Comparison of ENCODE assay signal across 20 cellular contexts in the genomic region with DNA sequence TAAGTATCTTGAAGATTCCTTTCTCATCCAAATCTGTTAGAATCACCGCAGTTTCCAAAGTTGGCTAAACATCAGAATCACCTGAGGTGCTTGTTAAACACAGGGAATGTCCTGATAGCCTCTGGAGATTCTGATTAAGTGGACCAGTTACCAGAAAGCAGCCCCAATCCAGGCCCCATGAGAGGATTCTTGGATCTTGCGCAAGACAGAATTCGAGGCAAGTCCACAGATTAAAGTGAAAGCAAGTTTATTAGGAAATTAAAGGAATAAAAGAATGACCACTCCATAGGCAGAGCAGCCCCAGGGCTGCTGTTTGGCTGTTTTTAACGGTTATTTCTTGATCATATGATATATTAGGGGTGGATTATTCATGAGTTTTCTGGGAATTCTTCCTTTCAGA.
DNase-seq lines count a peak whose midpoint lies in the region; ATAC-seq, FAIRE-seq and TF ChIP-seq lines count a peak whose summit lies in the region.
"Had no signal": no experiment of that assay in that cellular context is flagged by ENCODE, and none has a peak within 500 bp of the region (broad histone marks: within the 10 kb centered on the region; RNA-seq: fewer than 3 reads in every experiment).

No MANE protein-coding gene starts in this region.

- H3K4me1 ChIP-seq in hepatocyte (ENCODE audit: insufficient read depth), result no peaks in the 10 kb centered on the region
- no peaks in the 10 kb centered on the region for H3K4me1 ChIP-seq in small intestine (ENCODE audit: control insufficient read depth in 2 of 2, insufficient read depth in 1 of 2, low read depth in 1 of 2, low read length in 1 of 2)
- H3K4me1 ChIP-seq: Caco-2, foreskin keratinocyte had no signal

- H3K4me3 ChIP-seq in cardiac fibroblast (replicated peaks in 1 of 2; ENCODE audit: low read depth in 2 of 2, low read length in 2 of 2) (no peak overlapping the region), hepatocyte (no peak overlapping the region), small intestine (ENCODE audit: low read depth in 1 of 2, low read length in 2 of 2) (no peak overlapping the region)

- DNase-seq in GM03348 (ENCODE audit: low spot score) (peak; percentile 21), cardiac fibroblast (ENCODE audit: low read depth in 2 of 2) (peak; percentile 50 to 67), hepatocyte (ENCODE audit: low spot score) (no peak), small intestine (peak; percentile 16), iPS-NIHi11 (ENCODE audit: low spot score) (no peak), NCI-H345 treated with DMSO at 0.1 percent for 48 hours (lab: John Stamatoyannopoulos, UW; ENCODE audit: unreplicated experiment) (no peak)
- DNase-seq: activated CD4-positive, CD25-positive, alpha-beta regulatory T cell treated with anti-CD3 and anti-CD28 coated beads, Interleukin-2, amount 50 U/mL, for 72 hours; activated T-cell treated with anti-CD3 and anti-CD28 coated beads, Interleukin-2, amount 50 U/mL, for 1 hour; amygdala; Caco-2; dermis blood vessel endothelial cell; foreskin keratinocyte; NCI-H2029; stimulated activated CD4-positive, alpha-beta T cell treated with anti-CD3 and anti-CD28 coated beads, Interleukin-2, amount 100 ng/mL, for 48 hours; T-helper 2 cell had no signal

- H3K4me2 ChIP-seq in hepatocyte, result peak overlapping the region; percentile 25

- no peak overlapping the region for H2AFZ ChIP-seq in hepatocyte

- peaks cover 10% of the 10 kb centered on the region for H3K79me2 ChIP-seq in hepatocyte

- H3K36me3 ChIP-seq in hepatocyte (replicated peaks; ENCODE audit: insufficient read depth, low read depth) (no peaks in the 10 kb centered on the region), small intestine (ENCODE audit: control insufficient read depth in 2 of 2, insufficient read depth in 2 of 2, low read length in 2 of 2) (no peaks in the 10 kb centered on the region)

- no peaks in the 10 kb centered on the region for H3K9me3 ChIP-seq in hepatocyte (ENCODE audit: low read depth)
- no peaks in the 10 kb centered on the region for H3K9me3 ChIP-seq in small intestine (ENCODE audit: control insufficient read depth, low read depth)

- H4K20me1 ChIP-seq in hepatocyte (ENCODE audit: insufficient read depth, poor library complexity, severe bottlenecking), result no peaks in the 10 kb centered on the region

- H3K9me2 ChIP-seq in hepatocyte (replicated peaks; ENCODE audit: insufficient read depth), result no peaks in the 10 kb centered on the region

- H3K27ac ChIP-seq in hepatocyte (no peak overlapping the region), small intestine (ENCODE audit: low read depth in 1 of 2, low read length in 1 of 2) (no peak overlapping the region)
- H3K27ac ChIP-seq: foreskin keratinocyte, RWPE1 had no signal

- FAIRE-seq in small intestine (lab: Jason Lieb, UNC), result no peak
- FAIRE-seq: G401.6, urothelium cell line had no signal

- no peak for ATAC-seq in GM19452 (IDR thresholded peaks at IDR 0.05; ENCODE audit: unreplicated experiment)
- ATAC-seq in GM21737 (IDR thresholded peaks at IDR 0.05; ENCODE audit: unreplicated experiment), result no peak
- ATAC-seq: foreskin keratinocyte had no signal

- 72% methylated on average over 4 of the region's 4 CpGs for WGBS in hepatocyte (ENCODE audit: low lambda C conversion rate, missing lambda C conversion rate)
- WGBS in small intestine, 3 donors, result 52 to 57% (median 57%) methylated on average over 4 of the region's 4 CpGs

- no peak for TF ChIP-seq CTCF in cardiac fibroblast (IDR thresholded peaks at IDR 0.05; ENCODE audit: low read depth, low read length)
- TF ChIP-seq CTCF in hepatocyte (IDR thresholded peaks at IDR 0.05; ENCODE audit: poor library complexity), result no peak

- no peaks in the 10 kb centered on the region for H3K27me3 ChIP-seq in hepatocyte
- H3K27me3 ChIP-seq in small intestine (ENCODE audit: control insufficient read depth in 2 of 2, insufficient read depth in 2 of 2, low read length in 2 of 2), result no peaks in the 10 kb centered on the region
- H3K27me3 ChIP-seq: foreskin keratinocyte had no signal

Comparison
In these comparisons a context has a peak if more than half of its experiments do, and no peak if none do; other contexts are left out.
1. DNase-seq: peak in GM03348 (single experiment), cardiac fibroblast (2 of 2) and small intestine (single experiment); none in hepatocyte (single experiment), iPS-NIHi11 (single experiment) and NCI-H345 treated with DMSO at 0.1 percent for 48 hours (single experiment).